In genomic region chr1:245657371-245657770, GRCh38 we compare ENCODE assay signal across 1 cellular context.
TF ChIP-seq lines count a peak whose summit lies in the region.

No MANE protein-coding gene starts in this region.

TF ChIP-seq in GM23338, 12 proteins besides CTCF, POLR2A, EP300 and RAD21 (continued from another document):
- TF ChIP-seq, protein P1, sequence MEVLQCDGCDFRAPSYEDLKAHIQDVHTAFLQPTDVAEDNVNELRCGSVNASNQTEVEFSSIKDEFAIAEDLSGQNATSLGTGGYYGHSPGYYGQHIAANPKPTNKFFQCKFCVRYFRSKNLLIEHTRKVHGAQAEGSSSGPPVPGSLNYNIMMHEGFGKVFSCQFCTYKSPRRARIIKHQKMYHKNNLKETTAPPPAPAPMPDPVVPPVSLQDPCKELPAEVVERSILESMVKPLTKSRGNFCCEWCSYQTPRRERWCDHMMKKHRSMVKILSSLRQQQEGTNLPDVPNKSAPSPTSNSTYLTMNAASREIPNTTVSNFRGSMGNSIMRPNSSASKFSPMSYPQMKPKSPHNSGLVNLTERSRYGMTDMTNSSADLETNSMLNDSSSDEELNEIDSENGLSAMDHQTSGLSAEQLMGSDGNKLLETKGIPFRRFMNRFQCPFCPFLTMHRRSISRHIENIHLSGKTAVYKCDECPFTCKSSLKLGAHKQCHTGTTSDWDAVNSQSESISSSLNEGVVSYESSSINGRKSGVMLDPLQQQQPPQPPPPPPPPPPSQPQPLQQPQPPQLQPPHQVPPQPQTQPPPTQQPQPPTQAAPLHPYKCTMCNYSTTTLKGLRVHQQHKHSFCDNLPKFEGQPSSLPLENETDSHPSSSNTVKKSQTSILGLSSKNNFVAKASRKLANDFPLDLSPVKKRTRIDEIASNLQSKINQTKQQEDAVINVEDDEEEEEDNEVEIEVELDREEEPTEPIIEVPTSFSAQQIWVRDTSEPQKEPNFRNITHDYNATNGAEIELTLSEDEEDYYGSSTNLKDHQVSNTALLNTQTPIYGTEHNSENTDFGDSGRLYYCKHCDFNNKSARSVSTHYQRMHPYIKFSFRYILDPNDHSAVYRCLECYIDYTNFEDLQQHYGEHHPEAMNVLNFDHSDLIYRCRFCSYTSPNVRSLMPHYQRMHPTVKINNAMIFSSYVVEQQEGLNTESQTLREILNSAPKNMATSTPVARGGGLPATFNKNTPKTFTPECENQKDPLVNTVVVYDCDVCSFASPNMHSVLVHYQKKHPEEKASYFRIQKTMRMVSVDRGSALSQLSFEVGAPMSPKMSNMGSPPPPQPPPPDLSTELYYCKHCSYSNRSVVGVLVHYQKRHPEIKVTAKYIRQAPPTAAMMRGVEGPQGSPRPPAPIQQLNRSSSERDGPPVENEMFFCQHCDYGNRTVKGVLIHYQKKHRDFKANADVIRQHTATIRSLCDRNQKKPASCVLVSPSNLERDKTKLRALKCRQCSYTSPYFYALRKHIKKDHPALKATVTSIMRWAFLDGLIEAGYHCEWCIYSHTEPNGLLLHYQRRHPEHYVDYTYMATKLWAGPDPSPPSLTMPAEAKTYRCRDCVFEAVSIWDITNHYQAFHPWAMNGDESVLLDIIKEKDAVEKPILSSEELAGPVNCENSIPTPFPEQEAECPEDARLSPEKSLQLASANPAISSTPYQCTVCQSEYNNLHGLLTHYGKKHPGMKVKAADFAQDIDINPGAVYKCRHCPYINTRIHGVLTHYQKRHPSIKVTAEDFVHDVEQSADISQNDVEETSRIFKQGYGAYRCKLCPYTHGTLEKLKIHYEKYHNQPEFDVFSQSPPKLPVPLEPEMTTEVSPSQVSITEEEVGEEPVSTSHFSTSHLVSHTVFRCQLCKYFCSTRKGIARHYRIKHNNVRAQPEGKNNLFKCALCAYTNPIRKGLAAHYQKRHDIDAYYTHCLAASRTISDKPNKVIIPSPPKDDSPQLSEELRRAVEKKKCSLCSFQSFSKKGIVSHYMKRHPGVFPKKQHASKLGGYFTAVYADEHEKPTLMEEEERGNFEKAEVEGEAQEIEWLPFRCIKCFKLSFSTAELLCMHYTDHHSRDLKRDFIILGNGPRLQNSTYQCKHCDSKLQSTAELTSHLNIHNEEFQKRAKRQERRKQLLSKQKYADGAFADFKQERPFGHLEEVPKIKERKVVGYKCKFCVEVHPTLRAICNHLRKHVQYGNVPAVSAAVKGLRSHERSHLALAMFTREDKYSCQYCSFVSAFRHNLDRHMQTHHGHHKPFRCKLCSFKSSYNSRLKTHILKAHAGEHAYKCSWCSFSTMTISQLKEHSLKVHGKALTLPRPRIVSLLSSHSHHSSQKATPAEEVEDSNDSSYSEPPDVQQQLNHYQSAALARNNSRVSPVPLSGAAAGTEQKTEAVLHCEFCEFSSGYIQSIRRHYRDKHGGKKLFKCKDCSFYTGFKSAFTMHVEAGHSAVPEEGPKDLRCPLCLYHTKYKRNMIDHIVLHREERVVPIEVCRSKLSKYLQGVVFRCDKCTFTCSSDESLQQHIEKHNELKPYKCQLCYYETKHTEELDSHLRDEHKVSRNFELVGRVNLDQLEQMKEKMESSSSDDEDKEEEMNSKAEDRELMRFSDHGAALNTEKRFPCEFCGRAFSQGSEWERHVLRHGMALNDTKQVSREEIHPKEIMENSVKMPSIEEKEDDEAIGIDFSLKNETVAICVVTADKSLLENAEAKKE (CRISPR knock-in tag; IDR thresholded peaks at IDR 0.05): no peak
- TF ChIP-seq JUNB (IDR thresholded peaks at IDR 0.05; ENCODE audit: unreplicated experiment) (no peak), POLR2AphosphoS5 (IDR thresholded peaks at IDR 0.05; ENCODE audit: low read depth) (no peak), REST (IDR thresholded peaks at IDR 0.05; ENCODE audit: unreplicated experiment) (no peak)
